20 cellular contexts compared by ENCODE assay signal in genomic region chr2:141899740-141900139, GRCh38.
DNase-seq lines count a peak whose midpoint lies in the region; ATAC-seq and TF ChIP-seq lines count a peak whose summit lies in the region.
"Had no signal": no experiment of that assay in that cellular context is flagged by ENCODE, and none has a peak within 500 bp of the region (broad histone marks: within the 10 kb centered on the region; RNA-seq: fewer than 3 reads in every experiment).

No MANE protein-coding gene starts in this region.

- DNase-seq in A673 (ENCODE audit: low spot score) (peak; percentile 15), GM23338 (ENCODE audit: low spot score) (no peak), NCI-H69 (lab: John Stamatoyannopoulos, UW) (peak; percentile 63), left kidney (ENCODE audit: low read depth, low spot score) (peak; percentile 1), OCI-M1 (lab: John Stamatoyannopoulos, UW) (no peak), GM13976 (ENCODE audit: low spot score) (no peak)
- DNase-seq: AML-193, DMS79 treated with DMSO at 0.1 percent for 48 hours, H7, IMR-90, NCI-H1048, NCI-H187 treated with DMSO at 0.1 percent for 48 hours, NCI-H446, NCI-H774, PC-9, T-helper 1 cell had no signal

- H3K36me3 ChIP-seq in A673 (ENCODE audit: insufficient read depth, low read length, poor library complexity, severe bottlenecking): no peaks in the 10 kb centered on the region
- H3K36me3 ChIP-seq in GM23338 (ENCODE audit: insufficient read depth): no peaks in the 10 kb centered on the region

- peaks cover 7% of the 10 kb centered on the region for H3K4me1 ChIP-seq in A673 (ENCODE audit: insufficient read depth, low read length, poor library complexity, severe bottlenecking)
- no peaks in the 10 kb centered on the region for H3K4me1 ChIP-seq in GM23338 (ENCODE audit: insufficient read depth)

- no peaks in the 10 kb centered on the region for H3K9me3 ChIP-seq in A673 (ENCODE audit: low read depth, low read length, poor library complexity, severe bottlenecking)

- H3K27ac ChIP-seq in A673 (ENCODE audit: low read depth, low read length, poor library complexity, severe bottlenecking) (no peak overlapping the region), GM23338 (ENCODE audit: low read depth) (no peak overlapping the region)
- H3K27ac ChIP-seq: C4-2B, HL-60, PC-9, RWPE1 had no signal

- H3K27me3 ChIP-seq in A673 (replicated peaks; ENCODE audit: insufficient read depth, low read depth, low read length, poor library complexity) (no peaks in the 10 kb centered on the region), GM23338 (ENCODE audit: insufficient read depth) (no peaks in the 10 kb centered on the region)

- no peaks in the 10 kb centered on the region for H3K27me3 Mint-ChIP-seq in GM23338 (ENCODE audit: insufficient read depth, low read depth, poor library complexity)

- peak overlapping the region; percentile 64; the same call in 1 of the 2 replicates for H2AFZ ChIP-seq in GM23338
- H2AFZ ChIP-seq: PC-9 had no signal

- CTCF ChIA-PET in A673 (lab: Charles Lee): no interaction called here

- no peaks in the 10 kb centered on the region for H3F3A ChIP-seq in GM23338 (replicated peaks; ENCODE audit: low read depth)

- H3K36me3 Mint-ChIP-seq in GM23338 (ENCODE audit: low read depth): no peaks in the 10 kb centered on the region

- H3K9me2 ChIP-seq in GM23338 (ENCODE audit: insufficient read depth): no peaks in the 10 kb centered on the region

- peaks cover 8% of the 10 kb centered on the region for H3K4me1 Mint-ChIP-seq in GM23338

- no peaks in the 10 kb centered on the region for H3K79me2 ChIP-seq in GM23338 (replicated peaks; ENCODE audit: insufficient read depth)

- H3K4me3 Mint-ChIP-seq in GM23338: no peak overlapping the region

- BruUV-seq in A673 (replicated peaks; lab: Mats Ljungman, UMichigan): no TSS peak

- H3K4me3 ChIP-seq in A673 (ENCODE audit: low read depth, low read length, poor library complexity, severe bottlenecking) (no peak overlapping the region), GM23338 (no peak overlapping the region)
- H3K4me3 ChIP-seq: PC-9 had no signal

- ATAC-seq in GM23338 (no peak), HG03045 (IDR thresholded peaks at IDR 0.05; ENCODE audit: unreplicated experiment) (no peak)

- H3K4me2 ChIP-seq in GM23338: no peak overlapping the region
- H3K4me2 ChIP-seq: PC-9 had no signal

- POLR2A ChIA-PET in A673 (lab: Charles Lee; ENCODE audit: low non-redundant PET): no interaction called here

- in situ Hi-C loops in GM13976 (cut with MboI; ENCODE audit: low sequenced_read_pairs, unreplicated experiment): no loop called here

- no peaks in the 10 kb centered on the region for H3K9me3 Mint-ChIP-seq in GM23338

- intact Hi-C loops in A673 (cut with micrococcal nuclease; ENCODE audit: unreplicated experiment): no loop called here

- no peaks in the 10 kb centered on the region for H4K20me1 ChIP-seq in GM23338 (replicated peaks; ENCODE audit: insufficient read depth)

- TF ChIP-seq CTCF in A673 (conservative IDR thresholded peaks at IDR 0.05; ENCODE audit: low read depth, low read length): no peak
- no peak for TF ChIP-seq CTCF in GM23338 (conservative IDR thresholded peaks at IDR 0.05; ENCODE audit: low read depth in 2 of 2)
- no peak for TF ChIP-seq CTCF in GM13976 (IDR thresholded peaks at IDR 0.05; ENCODE audit: borderline replicate concordance, control extremely low read depth, extremely low read depth, insufficient read depth, missing control alignments)

- H3K27ac Mint-ChIP-seq in GM23338: peak overlapping the region; percentile 28; the same call in 1 of the 2 replicates

TF ChIP-seq in GM23338, 12 proteins besides CTCF, POLR2A, EP300 and RAD21 (continues in another document):
- TF ChIP-seq NANOG (IDR thresholded peaks at IDR 0.05; ENCODE audit: borderline replicate concordance): no peak
- no peak for TF ChIP-seq EZH2 (IDR thresholded peaks at IDR 0.05; ENCODE audit: low read depth, unreplicated experiment)
- TF ChIP-seq JUNB (IDR thresholded peaks at IDR 0.05; ENCODE audit: unreplicated experiment): no peak
- no peak for TF ChIP-seq STAT1 (IDR thresholded peaks at IDR 0.05; ENCODE audit: unreplicated experiment)
- no peak for TF ChIP-seq POLR2AphosphoS5 (IDR thresholded peaks at IDR 0.05; ENCODE audit: low read depth)
- TF ChIP-seq, protein P1, sequence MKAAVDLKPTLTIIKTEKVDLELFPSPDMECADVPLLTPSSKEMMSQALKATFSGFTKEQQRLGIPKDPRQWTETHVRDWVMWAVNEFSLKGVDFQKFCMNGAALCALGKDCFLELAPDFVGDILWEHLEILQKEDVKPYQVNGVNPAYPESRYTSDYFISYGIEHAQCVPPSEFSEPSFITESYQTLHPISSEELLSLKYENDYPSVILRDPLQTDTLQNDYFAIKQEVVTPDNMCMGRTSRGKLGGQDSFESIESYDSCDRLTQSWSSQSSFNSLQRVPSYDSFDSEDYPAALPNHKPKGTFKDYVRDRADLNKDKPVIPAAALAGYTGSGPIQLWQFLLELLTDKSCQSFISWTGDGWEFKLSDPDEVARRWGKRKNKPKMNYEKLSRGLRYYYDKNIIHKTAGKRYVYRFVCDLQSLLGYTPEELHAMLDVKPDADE (IDR thresholded peaks at IDR 0.05): no peak
- TF ChIP-seq, protein P2, sequence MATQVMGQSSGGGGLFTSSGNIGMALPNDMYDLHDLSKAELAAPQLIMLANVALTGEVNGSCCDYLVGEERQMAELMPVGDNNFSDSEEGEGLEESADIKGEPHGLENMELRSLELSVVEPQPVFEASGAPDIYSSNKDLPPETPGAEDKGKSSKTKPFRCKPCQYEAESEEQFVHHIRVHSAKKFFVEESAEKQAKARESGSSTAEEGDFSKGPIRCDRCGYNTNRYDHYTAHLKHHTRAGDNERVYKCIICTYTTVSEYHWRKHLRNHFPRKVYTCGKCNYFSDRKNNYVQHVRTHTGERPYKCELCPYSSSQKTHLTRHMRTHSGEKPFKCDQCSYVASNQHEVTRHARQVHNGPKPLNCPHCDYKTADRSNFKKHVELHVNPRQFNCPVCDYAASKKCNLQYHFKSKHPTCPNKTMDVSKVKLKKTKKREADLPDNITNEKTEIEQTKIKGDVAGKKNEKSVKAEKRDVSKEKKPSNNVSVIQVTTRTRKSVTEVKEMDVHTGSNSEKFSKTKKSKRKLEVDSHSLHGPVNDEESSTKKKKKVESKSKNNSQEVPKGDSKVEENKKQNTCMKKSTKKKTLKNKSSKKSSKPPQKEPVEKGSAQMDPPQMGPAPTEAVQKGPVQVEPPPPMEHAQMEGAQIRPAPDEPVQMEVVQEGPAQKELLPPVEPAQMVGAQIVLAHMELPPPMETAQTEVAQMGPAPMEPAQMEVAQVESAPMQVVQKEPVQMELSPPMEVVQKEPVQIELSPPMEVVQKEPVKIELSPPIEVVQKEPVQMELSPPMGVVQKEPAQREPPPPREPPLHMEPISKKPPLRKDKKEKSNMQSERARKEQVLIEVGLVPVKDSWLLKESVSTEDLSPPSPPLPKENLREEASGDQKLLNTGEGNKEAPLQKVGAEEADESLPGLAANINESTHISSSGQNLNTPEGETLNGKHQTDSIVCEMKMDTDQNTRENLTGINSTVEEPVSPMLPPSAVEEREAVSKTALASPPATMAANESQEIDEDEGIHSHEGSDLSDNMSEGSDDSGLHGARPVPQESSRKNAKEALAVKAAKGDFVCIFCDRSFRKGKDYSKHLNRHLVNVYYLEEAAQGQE (IDR thresholded peaks at IDR 0.05; ENCODE audit: unreplicated experiment): no peak
- TF ChIP-seq EZH2phosphoT487 (IDR thresholded peaks at IDR 0.05; ENCODE audit: unreplicated experiment): no peak
- no peak for TF ChIP-seq CREB1 (CRISPR knock-in tag; IDR thresholded peaks at IDR 0.05; ENCODE audit: low read depth)
- TF ChIP-seq ZNF331 (CRISPR knock-in tag; IDR thresholded peaks at IDR 0.05; ENCODE audit: low read depth): no peak

Comparison
In these comparisons a context has a peak if more than half of its experiments do, and no peak if none do; other contexts are left out.
1. DNase-seq: peak in A673 (single experiment), NCI-H69 (single experiment) and left kidney (single experiment); none in GM23338 (single experiment), OCI-M1 (single experiment) and GM13976 (single experiment).